In the genomic region with DNA sequence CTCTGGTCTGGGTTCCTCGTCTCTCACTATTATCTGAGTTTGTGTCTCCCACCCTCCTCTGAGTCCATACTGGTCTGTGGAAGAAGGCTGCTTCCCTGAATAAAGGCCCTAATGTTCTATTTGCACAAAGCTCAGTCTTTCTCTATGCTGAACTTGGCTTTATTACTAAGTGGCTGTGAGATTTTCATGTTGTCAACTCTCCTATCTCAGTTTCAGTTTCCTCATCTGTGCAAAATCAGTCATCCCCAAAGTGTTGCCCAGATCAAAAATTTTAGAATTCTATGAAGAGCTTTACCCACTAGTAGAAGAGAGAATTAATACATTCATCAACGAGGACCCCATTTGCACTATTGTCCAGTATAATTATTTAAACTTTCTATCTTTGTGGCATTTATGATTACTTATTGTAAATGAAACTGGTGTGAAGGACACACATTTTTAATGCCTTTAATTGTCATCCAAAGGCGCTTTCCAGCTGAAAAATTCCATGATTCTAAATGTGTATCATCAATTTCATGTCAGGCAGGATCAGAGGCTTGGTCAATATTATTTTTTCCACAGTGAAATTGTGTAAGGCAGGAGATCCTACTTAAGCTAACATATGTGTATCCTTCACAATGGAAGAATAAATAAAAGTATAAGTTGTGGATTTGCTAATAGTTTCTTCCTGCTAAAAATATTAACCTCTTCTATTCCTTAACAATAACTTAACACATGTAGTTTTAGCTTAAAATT, we compare ENCODE assay signal across 12 cellular contexts.
DNase-seq lines count a peak whose midpoint lies in the region; ATAC-seq and TF ChIP-seq lines count a peak whose summit lies in the region.
"Had no signal": no experiment of that assay in that cellular context is flagged by ENCODE, and none has a peak within 500 bp of the region (broad histone marks: within the 10 kb centered on the region; RNA-seq: fewer than 3 reads in every experiment).

No MANE protein-coding gene starts in this region.

- H3K79me2 ChIP-seq in hepatocyte, result no peaks in the 10 kb centered on the region

- H3K27ac Mint-ChIP-seq in activated T-cell treated with anti-CD3 and anti-CD28 coated beads, Interleukin-2, amount 50 U/mL, for 72 hours, result no peak overlapping the region
- H3K27ac Mint-ChIP-seq: natural killer cell treated with Interleukin-12 subunit alpha and Interleukin-12 subunit beta and Interleukin-15 and Interleukin-18, amount 100 ng/mL, for 72 hours had no signal

- H3K4me3 Mint-ChIP-seq in activated T-cell treated with anti-CD3 and anti-CD28 coated beads, Interleukin-2, amount 50 U/mL, for 72 hours, result peak overlapping the region; percentile 4 to 27
- H3K4me3 Mint-ChIP-seq: natural killer cell treated with Interleukin-12 subunit alpha and Interleukin-12 subunit beta and Interleukin-15 and Interleukin-18, amount 100 ng/mL, for 72 hours had no signal

- H2AFZ ChIP-seq in hepatocyte, result no peak overlapping the region

- no peaks in the 10 kb centered on the region for H3K9me3 Mint-ChIP-seq in activated T-cell treated with anti-CD3 and anti-CD28 coated beads, Interleukin-2, amount 50 U/mL, for 72 hours
- H3K9me3 Mint-ChIP-seq: natural killer cell treated with Interleukin-12 subunit alpha and Interleukin-12 subunit beta and Interleukin-15 and Interleukin-18, amount 100 ng/mL, for 72 hours had no signal

- TF ChIP-seq POLR2A in esophagus muscularis mucosa (IDR thresholded peaks at IDR 0.05; ENCODE audit: low read depth) (no peak), erythroblast (IDR thresholded peaks at IDR 0.05; ENCODE audit: low read length) (no peak)

- H3K4me3 ChIP-seq in hepatocyte (no peak overlapping the region), esophagus muscularis mucosa (no peak overlapping the region)

- peaks cover 13% of the 10 kb centered on the region for H3K27me3 Mint-ChIP-seq in activated T-cell treated with anti-CD3 and anti-CD28 coated beads, Interleukin-2, amount 50 U/mL, for 72 hours (ENCODE audit: low read depth)
- H3K27me3 Mint-ChIP-seq: natural killer cell treated with Interleukin-12 subunit alpha and Interleukin-12 subunit beta and Interleukin-15 and Interleukin-18, amount 100 ng/mL, for 72 hours had no signal

- TF ChIP-seq EP300 in esophagus muscularis mucosa (IDR thresholded peaks at IDR 0.05), result no peak

- no peaks in the 10 kb centered on the region for H3K36me3 Mint-ChIP-seq in activated T-cell treated with anti-CD3 and anti-CD28 coated beads, Interleukin-2, amount 50 U/mL, for 72 hours (ENCODE audit: insufficient read depth in 2 of 2)
- H3K36me3 Mint-ChIP-seq: natural killer cell treated with Interleukin-12 subunit alpha and Interleukin-12 subunit beta and Interleukin-15 and Interleukin-18, amount 100 ng/mL, for 72 hours had no signal

- no peaks in the 10 kb centered on the region for H3K36me3 ChIP-seq in hepatocyte (replicated peaks; ENCODE audit: insufficient read depth, low read depth)
- no peaks in the 10 kb centered on the region for H3K36me3 ChIP-seq in esophagus muscularis mucosa
- H3K36me3 ChIP-seq: brain microvascular endothelial cell had no signal

- DNase-seq in activated T-cell treated with anti-CD3 and anti-CD28 coated beads, Interleukin-2, amount 50 U/mL, for 72 hours, result no peak
- no peak for DNase-seq in activated T-cell treated with anti-CD3 and anti-CD28 coated beads, Interleukin-2, amount 50 U/mL, for 1 hour
- DNase-seq in hepatocyte (ENCODE audit: low spot score) (no peak), esophagus muscularis mucosa (ENCODE audit: extremely low spot score) (no peak), erythroblast (lab: John Stamatoyannopoulos, UW) (no peak)
- DNase-seq: ACHN, brain microvascular endothelial cell, H7 had no signal

- no peaks in the 10 kb centered on the region for H4K20me1 ChIP-seq in hepatocyte (ENCODE audit: insufficient read depth, poor library complexity, severe bottlenecking)

- H3K9me3 ChIP-seq in hepatocyte (ENCODE audit: low read depth) (no peaks in the 10 kb centered on the region), esophagus muscularis mucosa (no peaks in the 10 kb centered on the region)

- intact Hi-C loops in esophagus muscularis mucosa (cut with DNase I), result no loop called here

- no peak overlapping the region for H3K4me2 ChIP-seq in hepatocyte

- H3K4me1 Mint-ChIP-seq in activated T-cell treated with anti-CD3 and anti-CD28 coated beads, Interleukin-2, amount 50 U/mL, for 72 hours (ENCODE audit: low read depth), result peaks cover 29% of the 10 kb centered on the region

- WGBS in hepatocyte (ENCODE audit: low lambda C conversion rate, missing lambda C conversion rate), result 76% methylated on average over 3 of the region's 3 CpGs
- WGBS in esophagus muscularis mucosa, result 86% methylated on average over 3 of the region's 3 CpGs

- H3K9me2 ChIP-seq in hepatocyte (replicated peaks; ENCODE audit: insufficient read depth), result no peaks in the 10 kb centered on the region

- H3K27me3 ChIP-seq in hepatocyte (no peaks in the 10 kb centered on the region), esophagus muscularis mucosa (no peaks in the 10 kb centered on the region)
- H3K27me3 ChIP-seq: brain microvascular endothelial cell had no signal

- H3K27ac ChIP-seq in hepatocyte (peak overlapping the region; percentile 59), esophagus muscularis mucosa (replicated peaks in 1 of 4) (no peak overlapping the region)
- H3K27ac ChIP-seq: brain microvascular endothelial cell had no signal

- peak; percentile 70 to 73 for ATAC-seq in activated T-cell treated with anti-CD3 and anti-CD28 coated beads, Interleukin-2, amount 50 U/mL, for 72 hours (replicated peaks in 1 of 2)
- ATAC-seq in GM21529 (IDR thresholded peaks at IDR 0.05; ENCODE audit: unreplicated experiment) (peak; percentile 84), HG03108 (IDR thresholded peaks at IDR 0.05; ENCODE audit: unreplicated experiment) (peak; percentile 81), GM19328 (IDR thresholded peaks at IDR 0.05; ENCODE audit: unreplicated experiment) (no peak)
- ATAC-seq: natural killer cell treated with Interleukin-12 subunit alpha and Interleukin-12 subunit beta and Interleukin-15 and Interleukin-18, amount 100 ng/mL, for 72 hours had no signal

- peaks cover 2% of the 10 kb centered on the region for H3K4me1 ChIP-seq in hepatocyte (ENCODE audit: insufficient read depth)
- peaks cover 0 to under 1% (median 0%) of the 10 kb centered on the region in 4 donors for H3K4me1 ChIP-seq in esophagus muscularis mucosa

- TF ChIP-seq CTCF in hepatocyte (IDR thresholded peaks at IDR 0.05; ENCODE audit: poor library complexity) (no peak), esophagus muscularis mucosa (IDR thresholded peaks at IDR 0.05) (no peak)
